Comparison of ENCODE assay signal across 21 cellular contexts in genomic region chr6:143675327-143675900, GRCh38. TPM values are rescaled to one million over a fixed set of nuclear protein-coding genes. Genes with fewer than 3 reads are reported as not detected.
DNase-seq lines count a peak whose midpoint lies in the region; ATAC-seq and TF ChIP-seq lines count a peak whose summit lies in the region.
"Had no signal": no experiment of that assay in that cellular context is flagged by ENCODE, and none has a peak within 500 bp of the region (broad histone marks: within the 10 kb centered on the region; RNA-seq: fewer than 3 reads in every experiment).

No MANE protein-coding gene starts in this region.

- WGBS in esophagus squamous epithelium, 2 donors = 85 to 92% methylated on average over 2 of the region's 2 CpGs

- H3K27me3 Mint-ChIP-seq in CD4-positive, alpha-beta T cell = peaks cover 7% of the 10 kb centered on the region
- H3K27me3 Mint-ChIP-seq in stimulated activated naive B cell treated with anti-CD40 and anti-IgM and Interleukin-4, amounts not matched to agents 10 μg/mL and 1 μg/mL and 100 μg/mL, for 72 hours = peaks cover 13 to 28% of the 10 kb centered on the region in 2 donors

- CTCF ChIA-PET in CD4-positive, alpha-beta T cell (lab: Charles Lee) = no interaction called here

- no peaks in the 10 kb centered on the region for H3K9me2 ChIP-seq in Karpas-422 (replicated peaks; ENCODE audit: insufficient read depth, low read length)

- H3K27me3 ChIP-seq in CD4-positive, alpha-beta T cell (ENCODE audit: control insufficient read depth, insufficient read depth, low read length) = no peaks in the 10 kb centered on the region
- H3K27me3 ChIP-seq in Karpas-422 (ENCODE audit: low read length) (no peaks in the 10 kb centered on the region), esophagus squamous epithelium (no peaks in the 10 kb centered on the region), gastrocnemius medialis (no peaks in the 10 kb centered on the region)
- H3K27me3 ChIP-seq: vagina had no signal

- H4K20me1 ChIP-seq in Karpas-422 (ENCODE audit: insufficient read depth, low read depth, low read length) = no peaks in the 10 kb centered on the region

- H3K9ac ChIP-seq in Karpas-422 (ENCODE audit: low read length) = no peak overlapping the region

- DNase-seq in CD4-positive, alpha-beta T cell = no peak
- peak; percentile 25 for DNase-seq in Karpas-422
- no peak for DNase-seq in esophagus squamous epithelium (lab: John Stamatoyannopoulos, UW)
- DNase-seq in gastrocnemius medialis = no peak
- DNase-seq in GOT3 (lab: John Stamatoyannopoulos, UW) = no peak
- DNase-seq in stimulated activated naive B cell treated with anti-CD40 and anti-IgM and Interleukin-4, amounts not matched to agents 10 μg/mL and 1 μg/mL and 100 μg/mL, for 72 hours = no peak
- DNase-seq: activated CD4-positive, alpha-beta T cell treated with anti-CD3 and anti-CD28 coated beads for 36 hours; activated CD8-positive, alpha-beta memory T cell treated with anti-CD3 and anti-CD28 coated beads, Interleukin-2, amount 50 U/mL, for 48 hours; effector CD4-positive, alpha-beta T cell; NCI-H1105; NCI-H2227 treated with DMSO at 0.1 percent for 48 hours; SIG-M5; stimulated activated CD4-positive, alpha-beta T cell treated with anti-CD3 and anti-CD28 coated beads, Interleukin-2, amount 100 ng/mL, for 48 hours; stimulated activated CD8-positive, alpha-beta memory T cell treated with anti-CD3 and anti-CD28 coated beads, Interleukin-4, amount 100 ng/mL, for 48 hours had no signal

- no peaks in the 10 kb centered on the region for H3K79me2 ChIP-seq in Karpas-422 (ENCODE audit: low read length)

- H3K9me3 ChIP-seq in CD4-positive, alpha-beta T cell (ENCODE audit: control insufficient read depth, low read length) = no peaks in the 10 kb centered on the region
- no peaks in the 10 kb centered on the region for H3K9me3 ChIP-seq in Karpas-422 (ENCODE audit: low read length)
- H3K9me3 ChIP-seq in esophagus squamous epithelium = no peaks in the 10 kb centered on the region
- no peaks in the 10 kb centered on the region for H3K9me3 ChIP-seq in gastrocnemius medialis
- H3K9me3 ChIP-seq: vagina had no signal

- no peak for TF ChIP-seq CTCF in CD4-positive, alpha-beta T cell (IDR thresholded peaks at IDR 0.05)
- TF ChIP-seq CTCF in esophagus squamous epithelium (IDR thresholded peaks at IDR 0.05) (no peak), gastrocnemius medialis (IDR thresholded peaks at IDR 0.05 in 4 of 5, conservative IDR thresholded peaks at IDR 0.05 in 1 of 5) (no peak)

- no peak overlapping the region for H3K27ac Mint-ChIP-seq in CD4-positive, alpha-beta T cell
- H3K27ac Mint-ChIP-seq in stimulated activated naive B cell treated with anti-CD40 and anti-IgM and Interleukin-4, amounts not matched to agents 10 μg/mL and 1 μg/mL and 100 μg/mL, for 72 hours = no peak overlapping the region
- H3K27ac Mint-ChIP-seq: activated CD4-positive, alpha-beta T cell treated with anti-CD3 and anti-CD28 coated beads for 36 hours; activated naive CD8-positive, alpha-beta T cell; T-helper 2 cell treated with Interferon-gamma antibody and Interleukin-4, amounts not matched to agents 5 μg/mL and 100 μg/mL, for 36 hours had no signal

- in situ Hi-C loops in gastrocnemius medialis (cut with MboI; ENCODE audit: low sequenced_read_pairs in 4 of 4) = no loop called here

- peaks cover 27% of the 10 kb centered on the region for H3K4me1 Mint-ChIP-seq in CD4-positive, alpha-beta T cell (ENCODE audit: low read depth)
- peaks cover 0 to 7% of the 10 kb centered on the region in 2 donors for H3K4me1 Mint-ChIP-seq in stimulated activated naive B cell treated with anti-CD40 and anti-IgM and Interleukin-4, amounts not matched to agents 10 μg/mL and 1 μg/mL and 100 μg/mL, for 72 hours

- no peaks in the 10 kb centered on the region for H3K36me3 Mint-ChIP-seq in CD4-positive, alpha-beta T cell (ENCODE audit: low read depth)
- peaks cover 3% of the 10 kb centered on the region in 2 donors for H3K36me3 Mint-ChIP-seq in stimulated activated naive B cell treated with anti-CD40 and anti-IgM and Interleukin-4, amounts not matched to agents 10 μg/mL and 1 μg/mL and 100 μg/mL, for 72 hours
- H3K36me3 Mint-ChIP-seq: activated naive CD8-positive, alpha-beta T cell had no signal

- intact Hi-C loops in CD4-positive, alpha-beta T cell (cut with DNase I, micrococcal nuclease) = no loop called here
- intact Hi-C loops in esophagus squamous epithelium (cut with DNase I) (no loop called here), gastrocnemius medialis (cut with DNase I; ENCODE audit: low total_unique reads) (loop anchor here (5.0 kb wide), 1 partner anchor 67 kb away; no protein-coding TSS in a partner anchor)

- no peaks in the 10 kb centered on the region for H3K9me3 Mint-ChIP-seq in CD4-positive, alpha-beta T cell
- peaks cover 0 to 3% of the 10 kb centered on the region in 2 donors for H3K9me3 Mint-ChIP-seq in stimulated activated naive B cell treated with anti-CD40 and anti-IgM and Interleukin-4, amounts not matched to agents 10 μg/mL and 1 μg/mL and 100 μg/mL, for 72 hours
- H3K9me3 Mint-ChIP-seq: T-helper 2 cell treated with Interferon-gamma antibody and Interleukin-4, amounts not matched to agents 5 μg/mL and 100 μg/mL, for 36 hours had no signal

- H2AFZ ChIP-seq in Karpas-422 (ENCODE audit: low read length) = no peak overlapping the region

- peak overlapping the region; percentile 11 for H3K4me3 Mint-ChIP-seq in CD4-positive, alpha-beta T cell
- H3K4me3 Mint-ChIP-seq in stimulated activated naive B cell treated with anti-CD40 and anti-IgM and Interleukin-4, amounts not matched to agents 10 μg/mL and 1 μg/mL and 100 μg/mL, for 72 hours = no peak overlapping the region
- H3K4me3 Mint-ChIP-seq: activated CD4-positive, alpha-beta T cell treated with anti-CD3 and anti-CD28 coated beads for 36 hours; activated naive CD8-positive, alpha-beta T cell; T-helper 2 cell treated with Interferon-gamma antibody and Interleukin-4, amounts not matched to agents 5 μg/mL and 100 μg/mL, for 36 hours had no signal

- H3K4me3 ChIP-seq in Karpas-422 (ENCODE audit: low read length) = no peak overlapping the region
- H3K4me3 ChIP-seq in esophagus squamous epithelium = no peak overlapping the region
- H3K4me3 ChIP-seq in gastrocnemius medialis = no peak overlapping the region
- H3K4me3 ChIP-seq: K562, vagina had no signal

- H3K4me1 ChIP-seq in Karpas-422 (ENCODE audit: low read length) = no peaks in the 10 kb centered on the region
- peaks cover 29 to 67% (median 42%) of the 10 kb centered on the region in 3 donors for H3K4me1 ChIP-seq in esophagus squamous epithelium
- peaks cover 14 to 17% of the 10 kb centered on the region in 2 donors for H3K4me1 ChIP-seq in gastrocnemius medialis

- no peak overlapping the region for H3K4me2 ChIP-seq in Karpas-422 (ENCODE audit: low read depth, low read length, poor library complexity, severe bottlenecking)

- no peak for ATAC-seq in CD4-positive, alpha-beta T cell (ENCODE audit: poor library complexity)
- ATAC-seq in gastrocnemius medialis = no peak
- no peak for ATAC-seq in GM18502 (IDR thresholded peaks at IDR 0.05; ENCODE audit: poor library complexity, unreplicated experiment)
- no peak for ATAC-seq in HG03280 (IDR thresholded peaks at IDR 0.05; ENCODE audit: unreplicated experiment)
- ATAC-seq in stimulated activated naive B cell treated with anti-CD40 and anti-IgM and Interleukin-4, amounts not matched to agents 10 μg/mL and 1 μg/mL and 100 μg/mL, for 72 hours (replicated peaks) = no peak
- ATAC-seq: activated CD4-positive, alpha-beta T cell treated with anti-CD3 and anti-CD28 coated beads for 36 hours; K562; sciatic nerve had no signal

- H3K36me3 ChIP-seq in Karpas-422 (ENCODE audit: insufficient read depth, low read length) (no peaks in the 10 kb centered on the region), esophagus squamous epithelium (no peaks in the 10 kb centered on the region), gastrocnemius medialis (no peaks in the 10 kb centered on the region)
- H3K36me3 ChIP-seq: vagina had no signal

- no peak overlapping the region for H3K27ac ChIP-seq in CD4-positive, alpha-beta T cell (ENCODE audit: low read depth, low read length)
- H3K27ac ChIP-seq in Karpas-422 (ENCODE audit: low read length) = no peak overlapping the region
- peak overlapping the region; percentile 6 to 94 (median 82) for H3K27ac ChIP-seq in esophagus squamous epithelium
- H3K27ac ChIP-seq in gastrocnemius medialis = peak overlapping the region in 3 of 4 donors; percentile 1 to 85 (median 12)

- POLR2A ChIA-PET in CD4-positive, alpha-beta T cell (lab: Charles Lee) = no interaction called here

- TF ChIP-seq POLR2A in esophagus squamous epithelium (IDR thresholded peaks at IDR 0.05) = no peak
- TF ChIP-seq POLR2A in gastrocnemius medialis (IDR thresholded peaks at IDR 0.05) = no peak

RNA-seq across cellular contexts. Expression of gene PHACTR2, which starts 2.4 kb away (rescaled TPM):
- total RNA-seq in CD4-positive, alpha-beta T cell = 10 to 100 TPM; 19.6 to 25.0 TPM
- not detected in 2 replicates for total RNA-seq in Karpas-422 (2014; rRNA removed; shearing (Covaris generic); ENCODE audit: low replicate concordance)
- total RNA-seq in esophagus squamous epithelium (10 to 100 TPM; 25.1 to 76.9 (median 45.1) TPM), gastrocnemius medialis (10 to 100 TPM; 25.4 to 31.8 (median 26.1) TPM)

Comparison
In these comparisons a context has a peak if more than half of its experiments do, and no peak if none do; other contexts are left out.
1. H3K27ac ChIP-seq: peak in esophagus squamous epithelium (4 of 4) and gastrocnemius medialis (3 of 4); none in CD4-positive, alpha-beta T cell (single experiment) and Karpas-422 (single experiment).
2. RNA of gene PHACTR2, which starts 2.4 kb away (total RNA-seq): 25.1 to 76.9 TPM in esophagus squamous epithelium, 25.4 to 31.8 TPM in gastrocnemius medialis and 19.6 to 25.0 TPM in CD4-positive, alpha-beta T cell; not detected in Karpas-422; every median in the first group is over 10 times any median in the second.